27 cellular contexts compared by ENCODE assay signal in the genomic region with DNA sequence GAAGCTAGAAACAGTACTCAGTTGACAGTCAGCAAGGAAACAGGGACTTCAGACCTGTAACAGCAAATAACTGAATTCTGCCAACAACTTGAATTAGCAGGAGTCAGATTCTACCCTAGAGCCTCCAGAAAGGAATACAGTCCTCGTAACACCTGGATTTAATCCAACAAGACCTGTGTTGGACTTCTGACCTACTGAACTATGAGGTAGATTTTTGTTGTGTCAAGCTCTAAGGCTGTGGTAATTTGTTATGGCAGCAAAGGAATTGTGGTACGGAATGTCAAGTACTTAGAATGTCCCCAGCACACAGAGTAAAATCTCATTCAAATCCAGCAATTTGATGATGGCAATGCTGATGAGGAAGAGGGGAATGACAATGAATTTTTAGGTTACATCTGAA.
"Had no signal": no experiment of that assay in that cellular context is flagged by ENCODE, and none has a peak within 500 bp of the region (broad histone marks: within the 10 kb centered on the region; RNA-seq: fewer than 3 reads in every experiment).

No MANE protein-coding gene starts in this region.

- H3K36me3 ChIP-seq: colonic mucosa, esophagus muscularis mucosa, esophagus squamous epithelium, gastrocnemius medialis, gastroesophageal sphincter, heart left ventricle, heart right ventricle had no signal

- H3K4me1 ChIP-seq: colonic mucosa, esophagus squamous epithelium, foreskin keratinocyte, gastroesophageal sphincter had no signal

- DNase-seq: colonic mucosa; cortex of kidney; dermis blood vessel endothelial cell; dorsolateral prefrontal cortex; effector CD4-positive, alpha-beta T cell; effector CD8-positive, alpha-beta T cell; effector memory CD4-positive, alpha-beta T cell; effector memory CD8-positive, alpha-beta T cell; endodermal cell; erythroblast; esophagus squamous epithelium; foreskin fibroblast; foreskin keratinocyte; foreskin melanocyte; gastrocnemius medialis; glutamatergic neuron; head of caudate nucleus; heart left ventricle; heart right ventricle had no signal

- FAIRE-seq: colon, endometrium, endothelial cell of umbilical vein, frontal cortex had no signal

- H3K9me3 ChIP-seq: colonic mucosa, esophagus muscularis mucosa, esophagus squamous epithelium, gastrocnemius medialis, gastroesophageal sphincter, heart left ventricle, heart right ventricle had no signal

- H3K27me3 ChIP-seq: colonic mucosa, dorsolateral prefrontal cortex, esophagus muscularis mucosa, esophagus squamous epithelium, foreskin keratinocyte, gastrocnemius medialis, gastroesophageal sphincter, heart left ventricle, heart right ventricle had no signal

- H3K27ac ChIP-seq: colonic mucosa, coronary artery, dorsolateral prefrontal cortex, epithelial cell of prostate, esophagus muscularis mucosa, esophagus squamous epithelium, foreskin keratinocyte, gastrocnemius medialis, gastroesophageal sphincter, heart left ventricle, heart right ventricle had no signal

- H3K4me3 ChIP-seq: colonic mucosa, coronary artery, dorsolateral prefrontal cortex, esophagus muscularis mucosa, esophagus squamous epithelium, gastrocnemius medialis, gastroesophageal sphincter, heart left ventricle, heart right ventricle had no signal
